1 cellular context compared by ENCODE assay signal in the genomic region with DNA sequence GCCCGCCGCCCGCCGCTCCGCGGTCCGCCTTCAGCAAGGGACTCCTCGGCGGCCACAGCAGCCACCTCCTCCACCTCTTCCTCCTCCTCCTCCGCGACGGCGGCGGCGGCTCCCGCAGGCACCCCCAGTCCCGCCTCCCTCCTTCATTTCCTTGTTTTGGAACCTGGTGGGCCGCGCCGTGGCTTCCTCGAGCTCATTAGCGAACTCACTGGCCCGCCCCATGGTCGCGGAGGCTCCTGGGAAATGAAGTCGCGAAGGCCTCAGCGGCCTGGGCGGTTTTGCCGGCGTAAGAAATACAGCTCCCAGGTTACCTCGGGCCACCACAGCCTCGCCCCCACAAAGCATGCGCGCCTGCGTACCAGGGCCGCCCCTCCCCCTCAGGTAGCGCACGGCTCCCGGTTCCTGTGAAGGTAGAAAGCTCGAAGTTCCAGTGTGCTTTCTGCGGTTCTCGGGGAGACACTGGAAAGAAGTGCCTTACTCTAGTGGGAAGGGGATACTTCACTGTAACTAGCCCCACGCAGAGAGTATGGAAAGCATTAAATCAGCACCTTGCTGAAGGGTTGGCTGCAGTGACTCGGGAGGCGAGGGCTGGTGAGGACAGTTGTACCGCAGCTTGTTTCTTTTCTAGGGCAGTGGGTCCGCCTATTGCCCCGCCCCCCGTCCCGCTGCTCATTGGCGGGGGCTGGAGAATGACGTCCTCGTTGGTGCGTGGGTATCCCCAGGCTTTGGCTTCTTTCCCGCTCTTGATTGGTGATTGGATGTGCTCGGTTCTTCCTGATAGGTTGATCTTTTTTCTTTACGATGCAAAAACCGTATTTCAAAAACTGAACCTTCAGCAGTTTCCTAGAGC.
TF ChIP-seq lines count a peak whose summit lies in the region.

A gene (minus strand): TSS at position 210 of the 850 bp plus-strand sequence. CDS start 333 bp downstream, outside the sequence.

TF ChIP-seq in WTC11, 78 proteins besides CTCF, POLR2A, EP300 and RAD21 (continued from another document and continues in another):
- TF ChIP-seq, protein P1, sequence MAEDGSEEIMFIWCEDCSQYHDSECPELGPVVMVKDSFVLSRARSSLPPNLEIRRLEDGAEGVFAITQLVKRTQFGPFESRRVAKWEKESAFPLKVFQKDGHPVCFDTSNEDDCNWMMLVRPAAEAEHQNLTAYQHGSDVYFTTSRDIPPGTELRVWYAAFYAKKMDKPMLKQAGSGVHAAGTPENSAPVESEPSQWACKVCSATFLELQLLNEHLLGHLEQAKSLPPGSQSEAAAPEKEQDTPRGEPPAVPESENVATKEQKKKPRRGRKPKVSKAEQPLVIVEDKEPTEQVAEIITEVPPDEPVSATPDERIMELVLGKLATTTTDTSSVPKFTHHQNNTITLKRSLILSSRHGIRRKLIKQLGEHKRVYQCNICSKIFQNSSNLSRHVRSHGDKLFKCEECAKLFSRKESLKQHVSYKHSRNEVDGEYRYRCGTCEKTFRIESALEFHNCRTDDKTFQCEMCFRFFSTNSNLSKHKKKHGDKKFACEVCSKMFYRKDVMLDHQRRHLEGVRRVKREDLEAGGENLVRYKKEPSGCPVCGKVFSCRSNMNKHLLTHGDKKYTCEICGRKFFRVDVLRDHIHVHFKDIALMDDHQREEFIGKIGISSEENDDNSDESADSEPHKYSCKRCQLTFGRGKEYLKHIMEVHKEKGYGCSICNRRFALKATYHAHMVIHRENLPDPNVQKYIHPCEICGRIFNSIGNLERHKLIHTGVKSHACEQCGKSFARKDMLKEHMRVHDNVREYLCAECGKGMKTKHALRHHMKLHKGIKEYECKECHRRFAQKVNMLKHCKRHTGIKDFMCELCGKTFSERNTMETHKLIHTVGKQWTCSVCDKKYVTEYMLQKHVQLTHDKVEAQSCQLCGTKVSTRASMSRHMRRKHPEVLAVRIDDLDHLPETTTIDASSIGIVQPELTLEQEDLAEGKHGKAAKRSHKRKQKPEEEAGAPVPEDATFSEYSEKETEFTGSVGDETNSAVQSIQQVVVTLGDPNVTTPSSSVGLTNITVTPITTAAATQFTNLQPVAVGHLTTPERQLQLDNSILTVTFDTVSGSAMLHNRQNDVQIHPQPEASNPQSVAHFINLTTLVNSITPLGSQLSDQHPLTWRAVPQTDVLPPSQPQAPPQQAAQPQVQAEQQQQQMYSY (CRISPR knock-in tag; IDR thresholded peaks at IDR 0.05) = no peak
- TF ChIP-seq, protein P2, sequence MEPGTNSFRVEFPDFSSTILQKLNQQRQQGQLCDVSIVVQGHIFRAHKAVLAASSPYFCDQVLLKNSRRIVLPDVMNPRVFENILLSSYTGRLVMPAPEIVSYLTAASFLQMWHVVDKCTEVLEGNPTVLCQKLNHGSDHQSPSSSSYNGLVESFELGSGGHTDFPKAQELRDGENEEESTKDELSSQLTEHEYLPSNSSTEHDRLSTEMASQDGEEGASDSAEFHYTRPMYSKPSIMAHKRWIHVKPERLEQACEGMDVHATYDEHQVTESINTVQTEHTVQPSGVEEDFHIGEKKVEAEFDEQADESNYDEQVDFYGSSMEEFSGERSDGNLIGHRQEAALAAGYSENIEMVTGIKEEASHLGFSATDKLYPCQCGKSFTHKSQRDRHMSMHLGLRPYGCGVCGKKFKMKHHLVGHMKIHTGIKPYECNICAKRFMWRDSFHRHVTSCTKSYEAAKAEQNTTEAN (CRISPR knock-in tag; IDR thresholded peaks at IDR 0.05) = 0 out of 2 replicates have a peak, but pooled peaks have one; percentile 21
- TF ChIP-seq GTF2I (CRISPR knock-in tag; conservative IDR thresholded peaks at IDR 0.05) = no peak
- no peak for TF ChIP-seq ZNF317 (CRISPR knock-in tag; IDR thresholded peaks at IDR 0.05; ENCODE audit: borderline replicate concordance, low read depth)
- no peak for TF ChIP-seq ZNF416 (CRISPR knock-in tag; IDR thresholded peaks at IDR 0.05)
- 0 out of 2 replicates have a peak, but pooled peaks have one; percentile 10 for TF ChIP-seq TCF7 (CRISPR knock-in tag; IDR thresholded peaks at IDR 0.05; ENCODE audit: low read depth)
- TF ChIP-seq GRHL2 (CRISPR knock-in tag; IDR thresholded peaks at IDR 0.05; ENCODE audit: insufficient replicate concordance, severe bottlenecking) = no peak
- TF ChIP-seq, protein P3, sequence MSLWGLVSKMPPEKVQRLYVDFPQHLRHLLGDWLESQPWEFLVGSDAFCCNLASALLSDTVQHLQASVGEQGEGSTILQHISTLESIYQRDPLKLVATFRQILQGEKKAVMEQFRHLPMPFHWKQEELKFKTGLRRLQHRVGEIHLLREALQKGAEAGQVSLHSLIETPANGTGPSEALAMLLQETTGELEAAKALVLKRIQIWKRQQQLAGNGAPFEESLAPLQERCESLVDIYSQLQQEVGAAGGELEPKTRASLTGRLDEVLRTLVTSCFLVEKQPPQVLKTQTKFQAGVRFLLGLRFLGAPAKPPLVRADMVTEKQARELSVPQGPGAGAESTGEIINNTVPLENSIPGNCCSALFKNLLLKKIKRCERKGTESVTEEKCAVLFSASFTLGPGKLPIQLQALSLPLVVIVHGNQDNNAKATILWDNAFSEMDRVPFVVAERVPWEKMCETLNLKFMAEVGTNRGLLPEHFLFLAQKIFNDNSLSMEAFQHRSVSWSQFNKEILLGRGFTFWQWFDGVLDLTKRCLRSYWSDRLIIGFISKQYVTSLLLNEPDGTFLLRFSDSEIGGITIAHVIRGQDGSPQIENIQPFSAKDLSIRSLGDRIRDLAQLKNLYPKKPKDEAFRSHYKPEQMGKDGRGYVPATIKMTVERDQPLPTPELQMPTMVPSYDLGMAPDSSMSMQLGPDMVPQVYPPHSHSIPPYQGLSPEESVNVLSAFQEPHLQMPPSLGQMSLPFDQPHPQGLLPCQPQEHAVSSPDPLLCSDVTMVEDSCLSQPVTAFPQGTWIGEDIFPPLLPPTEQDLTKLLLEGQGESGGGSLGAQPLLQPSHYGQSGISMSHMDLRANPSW (CRISPR knock-in tag; conservative IDR thresholded peaks at IDR 0.05; ENCODE audit: low read depth) = no peak
- TF ChIP-seq, protein P4, sequence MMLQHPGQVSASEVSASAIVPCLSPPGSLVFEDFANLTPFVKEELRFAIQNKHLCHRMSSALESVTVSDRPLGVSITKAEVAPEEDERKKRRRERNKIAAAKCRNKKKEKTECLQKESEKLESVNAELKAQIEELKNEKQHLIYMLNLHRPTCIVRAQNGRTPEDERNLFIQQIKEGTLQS (CRISPR knock-in tag; conservative IDR thresholded peaks at IDR 0.05) = no peak
- TF ChIP-seq, protein P5, sequence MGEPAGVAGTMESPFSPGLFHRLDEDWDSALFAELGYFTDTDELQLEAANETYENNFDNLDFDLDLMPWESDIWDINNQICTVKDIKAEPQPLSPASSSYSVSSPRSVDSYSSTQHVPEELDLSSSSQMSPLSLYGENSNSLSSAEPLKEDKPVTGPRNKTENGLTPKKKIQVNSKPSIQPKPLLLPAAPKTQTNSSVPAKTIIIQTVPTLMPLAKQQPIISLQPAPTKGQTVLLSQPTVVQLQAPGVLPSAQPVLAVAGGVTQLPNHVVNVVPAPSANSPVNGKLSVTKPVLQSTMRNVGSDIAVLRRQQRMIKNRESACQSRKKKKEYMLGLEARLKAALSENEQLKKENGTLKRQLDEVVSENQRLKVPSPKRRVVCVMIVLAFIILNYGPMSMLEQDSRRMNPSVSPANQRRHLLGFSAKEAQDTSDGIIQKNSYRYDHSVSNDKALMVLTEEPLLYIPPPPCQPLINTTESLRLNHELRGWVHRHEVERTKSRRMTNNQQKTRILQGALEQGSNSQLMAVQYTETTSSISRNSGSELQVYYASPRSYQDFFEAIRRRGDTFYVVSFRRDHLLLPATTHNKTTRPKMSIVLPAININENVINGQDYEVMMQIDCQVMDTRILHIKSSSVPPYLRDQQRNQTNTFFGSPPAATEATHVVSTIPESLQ (CRISPR knock-in tag; IDR thresholded peaks at IDR 0.05) = no peak
- TF ChIP-seq SP1 (CRISPR knock-in tag; conservative IDR thresholded peaks at IDR 0.05) = peak; percentile 91
- TF ChIP-seq JAZF1 (CRISPR knock-in tag; IDR thresholded peaks at IDR 0.05) = no peak
- TF ChIP-seq, protein P6, sequence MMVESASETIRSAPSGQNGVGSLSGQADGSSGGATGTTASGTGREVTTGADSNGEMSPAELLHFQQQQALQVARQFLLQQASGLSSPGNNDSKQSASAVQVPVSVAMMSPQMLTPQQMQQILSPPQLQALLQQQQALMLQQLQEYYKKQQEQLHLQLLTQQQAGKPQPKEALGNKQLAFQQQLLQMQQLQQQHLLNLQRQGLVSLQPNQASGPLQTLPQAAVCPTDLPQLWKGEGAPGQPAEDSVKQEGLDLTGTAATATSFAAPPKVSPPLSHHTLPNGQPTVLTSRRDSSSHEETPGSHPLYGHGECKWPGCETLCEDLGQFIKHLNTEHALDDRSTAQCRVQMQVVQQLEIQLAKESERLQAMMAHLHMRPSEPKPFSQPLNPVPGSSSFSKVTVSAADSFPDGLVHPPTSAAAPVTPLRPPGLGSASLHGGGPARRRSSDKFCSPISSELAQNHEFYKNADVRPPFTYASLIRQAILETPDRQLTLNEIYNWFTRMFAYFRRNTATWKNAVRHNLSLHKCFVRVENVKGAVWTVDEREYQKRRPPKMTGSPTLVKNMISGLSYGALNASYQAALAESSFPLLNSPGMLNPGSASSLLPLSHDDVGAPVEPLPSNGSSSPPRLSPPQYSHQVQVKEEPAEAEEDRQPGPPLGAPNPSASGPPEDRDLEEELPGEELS (CRISPR knock-in tag; IDR thresholded peaks at IDR 0.05) = 0 out of 2 replicates have a peak, but pooled peaks have one; percentile 41
- no peak for TF ChIP-seq MXD4 (CRISPR knock-in tag; IDR thresholded peaks at IDR 0.05; ENCODE audit: borderline replicate concordance)
- TF ChIP-seq KAT7 (CRISPR knock-in tag; IDR thresholded peaks at IDR 0.05; ENCODE audit: borderline replicate concordance) = no peak
- TF ChIP-seq FOXJ3 (CRISPR knock-in tag; IDR thresholded peaks at IDR 0.05; ENCODE audit: borderline replicate concordance) = no peak
- no peak for TF ChIP-seq OVOL2 (CRISPR knock-in tag; IDR thresholded peaks at IDR 0.05; ENCODE audit: borderline replicate concordance)
- TF ChIP-seq NFE2L1 (CRISPR knock-in tag; IDR thresholded peaks at IDR 0.05) = no peak; the same call in 1 of the 2 replicates
- no peak for TF ChIP-seq RORB (CRISPR knock-in tag; IDR thresholded peaks at IDR 0.05)
- TF ChIP-seq ZNF671 (CRISPR knock-in tag; IDR thresholded peaks at IDR 0.05) = no peak
- TF ChIP-seq TP53 (CRISPR knock-in tag; IDR thresholded peaks at IDR 0.05) = no peak
- TF ChIP-seq, protein P7, sequence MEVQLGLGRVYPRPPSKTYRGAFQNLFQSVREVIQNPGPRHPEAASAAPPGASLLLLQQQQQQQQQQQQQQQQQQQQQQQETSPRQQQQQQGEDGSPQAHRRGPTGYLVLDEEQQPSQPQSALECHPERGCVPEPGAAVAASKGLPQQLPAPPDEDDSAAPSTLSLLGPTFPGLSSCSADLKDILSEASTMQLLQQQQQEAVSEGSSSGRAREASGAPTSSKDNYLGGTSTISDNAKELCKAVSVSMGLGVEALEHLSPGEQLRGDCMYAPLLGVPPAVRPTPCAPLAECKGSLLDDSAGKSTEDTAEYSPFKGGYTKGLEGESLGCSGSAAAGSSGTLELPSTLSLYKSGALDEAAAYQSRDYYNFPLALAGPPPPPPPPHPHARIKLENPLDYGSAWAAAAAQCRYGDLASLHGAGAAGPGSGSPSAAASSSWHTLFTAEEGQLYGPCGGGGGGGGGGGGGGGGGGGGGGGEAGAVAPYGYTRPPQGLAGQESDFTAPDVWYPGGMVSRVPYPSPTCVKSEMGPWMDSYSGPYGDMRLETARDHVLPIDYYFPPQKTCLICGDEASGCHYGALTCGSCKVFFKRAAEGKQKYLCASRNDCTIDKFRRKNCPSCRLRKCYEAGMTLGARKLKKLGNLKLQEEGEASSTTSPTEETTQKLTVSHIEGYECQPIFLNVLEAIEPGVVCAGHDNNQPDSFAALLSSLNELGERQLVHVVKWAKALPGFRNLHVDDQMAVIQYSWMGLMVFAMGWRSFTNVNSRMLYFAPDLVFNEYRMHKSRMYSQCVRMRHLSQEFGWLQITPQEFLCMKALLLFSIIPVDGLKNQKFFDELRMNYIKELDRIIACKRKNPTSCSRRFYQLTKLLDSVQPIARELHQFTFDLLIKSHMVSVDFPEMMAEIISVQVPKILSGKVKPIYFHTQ (CRISPR knock-in tag; IDR thresholded peaks at IDR 0.05) = no peak
- TF ChIP-seq ZNF232 (CRISPR knock-in tag; IDR thresholded peaks at IDR 0.05) = 0 out of 2 replicates have a peak, but pooled peaks have one; percentile 5
- TF ChIP-seq ZNF219 (CRISPR knock-in tag; IDR thresholded peaks at IDR 0.05; ENCODE audit: borderline replicate concordance) = no peak
- TF ChIP-seq IRF2 (CRISPR knock-in tag; IDR thresholded peaks at IDR 0.05; ENCODE audit: borderline replicate concordance, low read depth) = no peak
- TF ChIP-seq ETV6 (CRISPR knock-in tag; IDR thresholded peaks at IDR 0.05) = peak; percentile 65; the same call in 1 of the 2 replicates
- TF ChIP-seq, protein P8, sequence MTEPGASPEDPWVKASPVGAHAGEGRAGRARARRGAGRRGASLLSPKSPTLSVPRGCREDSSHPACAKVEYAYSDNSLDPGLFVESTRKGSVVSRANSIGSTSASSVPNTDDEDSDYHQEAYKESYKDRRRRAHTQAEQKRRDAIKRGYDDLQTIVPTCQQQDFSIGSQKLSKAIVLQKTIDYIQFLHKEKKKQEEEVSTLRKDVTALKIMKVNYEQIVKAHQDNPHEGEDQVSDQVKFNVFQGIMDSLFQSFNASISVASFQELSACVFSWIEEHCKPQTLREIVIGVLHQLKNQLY (CRISPR knock-in tag; IDR thresholded peaks at IDR 0.05) = no peak
- TF ChIP-seq, protein P9, sequence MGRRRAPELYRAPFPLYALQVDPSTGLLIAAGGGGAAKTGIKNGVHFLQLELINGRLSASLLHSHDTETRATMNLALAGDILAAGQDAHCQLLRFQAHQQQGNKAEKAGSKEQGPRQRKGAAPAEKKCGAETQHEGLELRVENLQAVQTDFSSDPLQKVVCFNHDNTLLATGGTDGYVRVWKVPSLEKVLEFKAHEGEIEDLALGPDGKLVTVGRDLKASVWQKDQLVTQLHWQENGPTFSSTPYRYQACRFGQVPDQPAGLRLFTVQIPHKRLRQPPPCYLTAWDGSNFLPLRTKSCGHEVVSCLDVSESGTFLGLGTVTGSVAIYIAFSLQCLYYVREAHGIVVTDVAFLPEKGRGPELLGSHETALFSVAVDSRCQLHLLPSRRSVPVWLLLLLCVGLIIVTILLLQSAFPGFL (CRISPR knock-in tag; IDR thresholded peaks at IDR 0.05; ENCODE audit: borderline replicate concordance) = no peak
- TF ChIP-seq, protein P10, sequence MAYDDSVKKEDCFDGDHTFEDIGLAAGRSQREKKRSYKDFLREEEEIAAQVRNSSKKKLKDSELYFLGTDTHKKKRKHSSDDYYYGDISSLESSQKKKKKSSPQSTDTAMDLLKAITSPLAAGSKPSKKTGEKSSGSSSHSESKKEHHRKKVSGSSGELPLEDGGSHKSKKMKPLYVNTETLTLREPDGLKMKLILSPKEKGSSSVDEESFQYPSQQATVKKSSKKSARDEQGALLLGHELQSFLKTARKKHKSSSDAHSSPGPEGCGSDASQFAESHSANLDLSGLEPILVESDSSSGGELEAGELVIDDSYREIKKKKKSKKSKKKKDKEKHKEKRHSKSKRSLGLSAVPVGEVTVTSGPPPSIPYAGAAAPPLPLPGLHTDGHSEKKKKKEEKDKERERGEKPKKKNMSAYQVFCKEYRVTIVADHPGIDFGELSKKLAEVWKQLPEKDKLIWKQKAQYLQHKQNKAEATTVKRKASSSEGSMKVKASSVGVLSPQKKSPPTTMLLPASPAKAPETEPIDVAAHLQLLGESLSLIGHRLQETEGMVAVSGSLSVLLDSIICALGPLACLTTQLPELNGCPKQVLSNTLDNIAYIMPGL (CRISPR knock-in tag; IDR thresholded peaks at IDR 0.05) = peak; percentile 46; the same call in 1 of the 2 replicates
- peak; percentile 74; the same call in 1 of the 2 replicates for TF ChIP-seq CREB1 (CRISPR knock-in tag; IDR thresholded peaks at IDR 0.05)
- TF ChIP-seq, protein P11, sequence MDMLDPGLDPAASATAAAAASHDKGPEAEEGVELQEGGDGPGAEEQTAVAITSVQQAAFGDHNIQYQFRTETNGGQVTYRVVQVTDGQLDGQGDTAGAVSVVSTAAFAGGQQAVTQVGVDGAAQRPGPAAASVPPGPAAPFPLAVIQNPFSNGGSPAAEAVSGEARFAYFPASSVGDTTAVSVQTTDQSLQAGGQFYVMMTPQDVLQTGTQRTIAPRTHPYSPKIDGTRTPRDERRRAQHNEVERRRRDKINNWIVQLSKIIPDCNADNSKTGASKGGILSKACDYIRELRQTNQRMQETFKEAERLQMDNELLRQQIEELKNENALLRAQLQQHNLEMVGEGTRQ (CRISPR knock-in tag; IDR thresholded peaks at IDR 0.05) = no peak
